1 cellular context compared by ENCODE assay signal in the genomic region with DNA sequence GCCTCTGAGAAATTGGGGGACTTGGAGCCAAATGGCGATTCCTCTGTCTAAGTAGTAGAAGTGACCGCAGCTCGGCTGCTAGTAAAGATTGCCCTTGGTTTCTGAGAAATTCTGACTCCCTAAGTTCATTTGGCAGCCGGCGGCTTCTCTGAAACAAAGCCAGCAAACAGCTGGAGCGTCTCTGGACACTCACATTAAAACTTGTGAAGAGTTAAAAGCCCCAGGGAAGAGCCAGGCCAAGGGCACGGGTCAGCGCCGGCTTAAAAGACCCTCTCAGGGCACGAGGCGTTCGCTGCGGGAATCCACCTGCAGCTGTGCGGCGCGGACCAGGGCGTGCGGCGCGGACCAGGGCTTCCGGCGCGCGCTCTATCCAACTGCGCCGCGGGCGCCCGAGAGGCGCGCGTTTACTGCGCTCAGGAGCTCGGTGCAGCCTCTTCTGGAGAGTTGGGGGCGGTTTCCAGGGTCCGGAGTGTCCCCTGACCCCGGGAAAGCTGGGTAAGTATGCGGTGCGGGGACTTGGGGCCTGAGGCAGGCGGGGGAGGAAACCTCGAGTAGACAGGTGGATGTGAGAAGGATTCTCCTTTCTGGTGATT.
TF ChIP-seq lines count a peak whose summit lies in the region.

A gene with protein sequence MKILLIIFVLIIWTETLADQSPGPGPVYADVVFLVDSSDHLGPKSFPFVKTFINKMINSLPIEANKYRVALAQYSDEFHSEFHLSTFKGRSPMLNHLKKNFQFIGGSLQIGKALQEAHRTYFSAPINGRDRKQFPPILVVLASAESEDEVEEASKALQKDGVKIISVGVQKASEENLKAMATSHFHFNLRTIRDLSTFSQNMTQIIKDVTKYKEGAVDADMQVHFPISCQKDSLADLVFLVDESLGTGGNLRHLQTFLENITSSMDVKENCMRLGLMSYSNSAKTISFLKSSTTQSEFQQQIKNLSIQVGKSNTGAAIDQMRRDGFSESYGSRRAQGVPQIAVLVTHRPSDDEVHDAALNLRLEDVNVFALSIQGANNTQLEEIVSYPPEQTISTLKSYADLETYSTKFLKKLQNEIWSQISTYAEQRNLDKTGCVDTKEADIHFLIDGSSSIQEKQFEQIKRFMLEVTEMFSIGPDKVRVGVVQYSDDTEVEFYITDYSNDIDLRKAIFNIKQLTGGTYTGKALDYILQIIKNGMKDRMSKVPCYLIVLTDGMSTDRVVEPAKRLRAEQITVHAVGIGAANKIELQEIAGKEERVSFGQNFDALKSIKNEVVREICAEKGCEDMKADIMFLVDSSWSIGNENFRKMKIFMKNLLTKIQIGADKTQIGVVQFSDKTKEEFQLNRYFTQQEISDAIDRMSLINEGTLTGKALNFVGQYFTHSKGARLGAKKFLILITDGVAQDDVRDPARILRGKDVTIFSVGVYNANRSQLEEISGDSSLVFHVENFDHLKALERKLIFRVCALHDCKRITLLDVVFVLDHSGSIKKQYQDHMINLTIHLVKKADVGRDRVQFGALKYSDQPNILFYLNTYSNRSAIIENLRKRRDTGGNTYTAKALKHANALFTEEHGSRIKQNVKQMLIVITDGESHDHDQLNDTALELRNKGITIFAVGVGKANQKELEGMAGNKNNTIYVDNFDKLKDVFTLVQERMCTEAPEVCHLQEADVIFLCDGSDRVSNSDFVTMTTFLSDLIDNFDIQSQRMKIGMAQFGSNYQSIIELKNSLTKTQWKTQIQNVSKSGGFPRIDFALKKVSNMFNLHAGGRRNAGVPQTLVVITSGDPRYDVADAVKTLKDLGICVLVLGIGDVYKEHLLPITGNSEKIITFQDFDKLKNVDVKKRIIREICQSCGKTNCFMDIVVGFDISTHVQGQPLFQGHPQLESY (N-terminal part only) (plus strand): TSS at position 186 of the 593 bp plus-strand sequence. CDS start 27,967 bp downstream, outside the sequence.

TF ChIP-seq in neural cell, 6 proteins besides CTCF, POLR2A, EP300 and RAD21 (continued from another document):
- TF ChIP-seq, protein P1, sequence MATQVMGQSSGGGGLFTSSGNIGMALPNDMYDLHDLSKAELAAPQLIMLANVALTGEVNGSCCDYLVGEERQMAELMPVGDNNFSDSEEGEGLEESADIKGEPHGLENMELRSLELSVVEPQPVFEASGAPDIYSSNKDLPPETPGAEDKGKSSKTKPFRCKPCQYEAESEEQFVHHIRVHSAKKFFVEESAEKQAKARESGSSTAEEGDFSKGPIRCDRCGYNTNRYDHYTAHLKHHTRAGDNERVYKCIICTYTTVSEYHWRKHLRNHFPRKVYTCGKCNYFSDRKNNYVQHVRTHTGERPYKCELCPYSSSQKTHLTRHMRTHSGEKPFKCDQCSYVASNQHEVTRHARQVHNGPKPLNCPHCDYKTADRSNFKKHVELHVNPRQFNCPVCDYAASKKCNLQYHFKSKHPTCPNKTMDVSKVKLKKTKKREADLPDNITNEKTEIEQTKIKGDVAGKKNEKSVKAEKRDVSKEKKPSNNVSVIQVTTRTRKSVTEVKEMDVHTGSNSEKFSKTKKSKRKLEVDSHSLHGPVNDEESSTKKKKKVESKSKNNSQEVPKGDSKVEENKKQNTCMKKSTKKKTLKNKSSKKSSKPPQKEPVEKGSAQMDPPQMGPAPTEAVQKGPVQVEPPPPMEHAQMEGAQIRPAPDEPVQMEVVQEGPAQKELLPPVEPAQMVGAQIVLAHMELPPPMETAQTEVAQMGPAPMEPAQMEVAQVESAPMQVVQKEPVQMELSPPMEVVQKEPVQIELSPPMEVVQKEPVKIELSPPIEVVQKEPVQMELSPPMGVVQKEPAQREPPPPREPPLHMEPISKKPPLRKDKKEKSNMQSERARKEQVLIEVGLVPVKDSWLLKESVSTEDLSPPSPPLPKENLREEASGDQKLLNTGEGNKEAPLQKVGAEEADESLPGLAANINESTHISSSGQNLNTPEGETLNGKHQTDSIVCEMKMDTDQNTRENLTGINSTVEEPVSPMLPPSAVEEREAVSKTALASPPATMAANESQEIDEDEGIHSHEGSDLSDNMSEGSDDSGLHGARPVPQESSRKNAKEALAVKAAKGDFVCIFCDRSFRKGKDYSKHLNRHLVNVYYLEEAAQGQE (IDR thresholded peaks at IDR 0.05; ENCODE audit: borderline replicate concordance), result no peak
- TF ChIP-seq MXI1 (conservative IDR thresholded peaks at IDR 0.05; ENCODE audit: poor library complexity, severe bottlenecking) (no peak), TAF1 (IDR thresholded peaks at IDR 0.05; ENCODE audit: low read depth) (no peak), EZH2 (IDR thresholded peaks at IDR 0.05; ENCODE audit: borderline replicate concordance, insufficient read depth, low read length, poor library complexity, severe bottlenecking) (no peak)
